Comparison of ENCODE assay signal across 8 cellular contexts in genomic region chr1:9069324-9070100, GRCh38. TPM values are rescaled to one million over a fixed set of nuclear protein-coding genes. Genes with fewer than 3 reads are reported as not detected.
DNase-seq lines count a peak whose midpoint lies in the region; ATAC-seq and TF ChIP-seq lines count a peak whose summit lies in the region.

SLC2A5 (minus strand) TSS chr1:9069635; CDS start chr1:9069536, 99 bp downstream.

- DNase-seq in G401 (ENCODE audit: low spot score) (peak; percentile 9), UCSD-AML1 (lab: John Stamatoyannopoulos, UW; ENCODE audit: unreplicated experiment) (peak; percentile 47), lung (ENCODE audit: low spot score) (no peak), HEK293T (ENCODE audit: extremely low spot score) (no peak), ureter (ENCODE audit: low spot score) (no peak), NCI-H1436 treated with DMSO at 0.1 percent for 48 hours (lab: John Stamatoyannopoulos, UW) (no peak)

- H3K4me1 ChIP-seq in lung (ENCODE audit: control insufficient read depth in 2 of 2, insufficient read depth in 2 of 2, low read length in 2 of 2): peaks cover 0 to 4% of the 10 kb centered on the region in 2 donors

- ATAC-seq in GM19467 (IDR thresholded peaks at IDR 0.05; ENCODE audit: unreplicated experiment): peak; percentile 77
- peak; percentile 85 for ATAC-seq in HG03439 (IDR thresholded peaks at IDR 0.05; ENCODE audit: unreplicated experiment)
- ATAC-seq in lung (ENCODE audit: insufficient read depth, low FRiP score): peak; percentile 56

- POLR2A ChIA-PET in HEK293T (lab: Yijun Ruan, JAX): no interaction called here

- in situ Hi-C loops in G401 (cut with HindIII; ENCODE audit: low sequenced_read_pairs): no loop called here

- no peak for TF ChIP-seq CTCF in lung (IDR thresholded peaks at IDR 0.05; ENCODE audit: control extremely low read depth, extremely low read depth)

- H3K27me3 ChIP-seq in lung (ENCODE audit: control insufficient read depth, insufficient read depth): no peaks in the 10 kb centered on the region

- H3K27ac ChIP-seq in lung (ENCODE audit: low read depth in 1 of 2, low read length in 1 of 2): peak within 1 kb of the TSS; percentile 17 to 39

- H3K4me3 ChIP-seq in lung: no peak within 1 kb of the TSS

- CTCF ChIA-PET in HEK293T (lab: Yijun Ruan, JAX): interaction anchor here (0.7 kb wide), 1 partner anchor 62 kb away, joined by 3 read pairs; no protein-coding TSS in a partner anchor

- no peaks in the 10 kb centered on the region for H3K36me3 ChIP-seq in lung (ENCODE audit: control insufficient read depth in 2 of 2, insufficient read depth in 2 of 2, low read length in 2 of 2)

- peaks cover 0 to 2% of the 10 kb centered on the region in 2 donors for H3K9me3 ChIP-seq in lung (ENCODE audit: control insufficient read depth in 2 of 2, insufficient read depth in 1 of 2, low read length in 1 of 2)

- WGBS in lung, 2 donors: 24 to 50% methylated on average over 8 of the region's 8 CpGs

TF ChIP-seq in HEK293T, 16 proteins besides CTCF, POLR2A, EP300 and RAD21:
- TF ChIP-seq LEF1 (IDR thresholded peaks at IDR 0.05; ENCODE audit: borderline replicate concordance) (no peak), ELF4 (IDR thresholded peaks at IDR 0.05) (no peak), FOXK2 (IDR thresholded peaks at IDR 0.05) (no peak), ARNT (IDR thresholded peaks at IDR 0.05) (no peak), SP1 (IDR thresholded peaks at IDR 0.05) (no peak), HDGF (IDR thresholded peaks at IDR 0.05; ENCODE audit: borderline replicate concordance) (no peak), NFRKB (IDR thresholded peaks at IDR 0.05) (no peak), BHLHE40 (IDR thresholded peaks at IDR 0.05; ENCODE audit: borderline replicate concordance) (no peak), L3MBTL2 (conservative IDR thresholded peaks at IDR 0.05) (no peak), SUZ12 (IDR thresholded peaks at IDR 0.05) (no peak), FOXM1 (IDR thresholded peaks at IDR 0.05; ENCODE audit: borderline replicate concordance) (no peak), CTBP1 (IDR thresholded peaks at IDR 0.05; ENCODE audit: borderline replicate concordance) (no peak), TARDBP (IDR thresholded peaks at IDR 0.05) (no peak)
- TF ChIP-seq, protein P1, sequence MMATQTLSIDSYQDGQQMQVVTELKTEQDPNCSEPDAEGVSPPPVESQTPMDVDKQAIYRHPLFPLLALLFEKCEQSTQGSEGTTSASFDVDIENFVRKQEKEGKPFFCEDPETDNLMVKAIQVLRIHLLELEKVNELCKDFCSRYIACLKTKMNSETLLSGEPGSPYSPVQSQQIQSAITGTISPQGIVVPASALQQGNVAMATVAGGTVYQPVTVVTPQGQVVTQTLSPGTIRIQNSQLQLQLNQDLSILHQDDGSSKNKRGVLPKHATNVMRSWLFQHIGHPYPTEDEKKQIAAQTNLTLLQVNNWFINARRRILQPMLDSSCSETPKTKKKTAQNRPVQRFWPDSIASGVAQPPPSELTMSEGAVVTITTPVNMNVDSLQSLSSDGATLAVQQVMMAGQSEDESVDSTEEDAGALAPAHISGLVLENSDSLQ (IDR thresholded peaks at IDR 0.05): no peak

RNA-seq across cellular contexts. Expression of gene SLC2A5, which starts in this region (rescaled TPM):
- 0.64 TPM in 1 of 2 replicates, not detected in the other for total RNA-seq in G401 (2014; rRNA removed; shearing (Covaris generic))
- total RNA-seq in lung (1 to 10 TPM in 1 of 2 donors, under 1 TPM in 1; 0.92 to 2.8 TPM), ureter (1.1 TPM)
- polyA plus RNA-seq in lung: 1 to 10 TPM in 1 of 2 donors, under 1 TPM in 1; 0.16 to 2.1 TPM

Comparison
In these comparisons a context has a peak if more than half of its experiments do, and no peak if none do; other contexts are left out.
1. Peak in DNase-seq in G401; RNA of the gene not detected or under 1 TPM.